ENCODE assay signal across 26 cellular contexts in the genomic region with DNA sequence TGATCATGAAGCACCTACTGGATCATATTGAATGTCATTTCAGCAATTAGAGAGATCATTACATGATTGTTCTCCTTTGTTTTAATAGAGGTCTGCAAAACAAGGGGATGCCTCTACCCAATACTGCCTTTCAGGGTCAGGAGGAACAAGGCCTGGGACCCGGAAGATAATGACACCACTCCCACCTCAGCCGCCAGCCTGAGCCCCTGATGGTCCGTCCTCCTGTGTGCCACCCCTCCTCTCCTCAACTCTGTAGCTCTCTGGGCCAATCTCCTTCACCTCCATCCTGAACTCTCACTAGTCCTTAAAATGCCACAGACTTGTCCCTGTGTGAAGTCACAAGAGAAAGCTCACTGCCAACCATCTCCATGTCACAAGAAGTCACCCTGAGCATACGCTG. TPM values are rescaled to one million over a fixed set of nuclear protein-coding genes. Genes with fewer than 3 reads are reported as not detected.
DNase-seq lines count a peak whose midpoint lies in the region; ATAC-seq, FAIRE-seq and TF ChIP-seq lines count a peak whose summit lies in the region.
"Had no signal": no experiment of that assay in that cellular context is flagged by ENCODE, and none has a peak within 500 bp of the region (broad histone marks: within the 10 kb centered on the region; RNA-seq: fewer than 3 reads in every experiment).

No MANE protein-coding gene starts in this region.

- WGBS in IMR-90 (ENCODE audit: extremely low coverage in 2 of 2, insufficient read length in 1 of 2), 2 experiments, result 100% methylated on average over 1 of the region's 4 CpGs; no CpG with 5 or more reads in 1 of the 2 experiments

- no peak overlapping the region for H4K8ac ChIP-seq in IMR-90 (ENCODE audit: low read depth in 2 of 2, low read length in 2 of 2)

- no peak for ATAC-seq in IMR-90 (ENCODE audit: low read depth)
- ATAC-seq in HG02623 (IDR thresholded peaks at IDR 0.05; ENCODE audit: unreplicated experiment), result no peak
- ATAC-seq: A549, GM23338 had no signal

- TF ChIP-seq CTCF in IMR-90 (conservative IDR thresholded peaks at IDR 0.05; ENCODE audit: low read depth, low read length) (no peak), chondrocyte (IDR thresholded peaks at IDR 0.05) (no peak), neural progenitor cell (IDR thresholded peaks at IDR 0.05) (no peak), Caco-2 (IDR thresholded peaks at IDR 0.05; ENCODE audit: insufficient read depth in 1 of 2, low read depth in 1 of 2, low read length in 1 of 2, severe bottlenecking in 1 of 2, unreplicated experiment in 1 of 2) (no peak)

- peaks cover 25% of the 10 kb centered on the region for H3K4me1 ChIP-seq in IMR-90 (ENCODE audit: control insufficient read depth, insufficient read depth, low read length)
- H3K4me1 ChIP-seq in neural progenitor cell, result peaks cover 8% of the 10 kb centered on the region
- peaks cover under 1% of the 10 kb centered on the region for H3K4me1 ChIP-seq in Caco-2
- H3K4me1 ChIP-seq: HAP-1 had no signal

- TF ChIP-seq POLR2A in IMR-90 (IDR thresholded peaks at IDR 0.05; ENCODE audit: low read depth, low read length), result no peak

- peak overlapping the region; percentile 77 for H3K27ac Mint-ChIP-seq in chondrocyte (ENCODE audit: unreplicated experiment)
- peak overlapping the region; percentile 22 for H3K27ac Mint-ChIP-seq in neural progenitor cell
- H3K27ac Mint-ChIP-seq in Caco-2 (ENCODE audit: unreplicated experiment), result no peak overlapping the region
- H3K27ac Mint-ChIP-seq: CD14-positive monocyte; CD4-positive, alpha-beta T cell; GM23338; HFFc6 had no signal

- POLR2A ChIA-PET in IMR-90 (lab: Charles Lee; ENCODE audit: unreplicated experiment), result no interaction called here
- POLR2A ChIA-PET in Caco-2 (lab: Charles Lee), result no interaction called here

- H3K79me1 ChIP-seq in IMR-90 (ENCODE audit: low read depth in 1 of 2, low read length in 2 of 2), result peaks cover 0 to 26% of the 10 kb centered on the region in 2 experiments; a peak in 2 of 4 replicates

- intact Hi-C loops in IMR-90 (cut with micrococcal nuclease) (loop anchor here (10.0 kb wide), 1 partner anchor 205 kb away; no protein-coding TSS in a partner anchor), Caco-2 (cut with micrococcal nuclease; ENCODE audit: unreplicated experiment) (no loop called here)

- H3K56ac ChIP-seq in IMR-90 (ENCODE audit: extremely low read depth, insufficient read depth, low read length), result no peak overlapping the region

- H2BK15ac ChIP-seq in IMR-90 (ENCODE audit: low read depth, low read length), result peak overlapping the region; percentile 81; the same call in 1 of the 3 replicates

- H3K4me1 Mint-ChIP-seq in chondrocyte (ENCODE audit: low read depth) (peaks cover 34% of the 10 kb centered on the region), neural progenitor cell (peaks cover 20% of the 10 kb centered on the region), Caco-2 (ENCODE audit: low read depth, unreplicated experiment) (no peaks in the 10 kb centered on the region)

- no peak overlapping the region for H2BK5ac ChIP-seq in IMR-90 (ENCODE audit: low read depth, low read length, poor library complexity, severe bottlenecking)

- peak overlapping the region; percentile 37; the same call in 1 of the 2 replicates for H4K91ac ChIP-seq in IMR-90 (ENCODE audit: insufficient read depth, low read depth, low read length)

- dilution Hi-C loops in IMR-90 (cut with HindIII; ENCODE audit: low sequenced_read_pairs, unreplicated experiment), result no loop called here

- no peak overlapping the region for H3K4me2 ChIP-seq in IMR-90 (ENCODE audit: low read depth, low read length)
- H3K4me2 ChIP-seq in neural progenitor cell, result no peak overlapping the region
- H3K4me2 ChIP-seq: A549, GM23338 had no signal

- H2AK9ac ChIP-seq in IMR-90 (replicated peaks; ENCODE audit: low read depth, low read length, poor library complexity), result no peak overlapping the region

- no peak for TF ChIP-seq RAD21 in IMR-90 (IDR thresholded peaks at IDR 0.05; ENCODE audit: low read length)

- H3K27me3 ChIP-seq in IMR-90 (ENCODE audit: control insufficient read depth, insufficient read depth, low read length), result no peaks in the 10 kb centered on the region
- H3K27me3 ChIP-seq in neural progenitor cell, result no peaks in the 10 kb centered on the region
- no peaks in the 10 kb centered on the region for H3K27me3 ChIP-seq in Caco-2 (replicated peaks; ENCODE audit: control insufficient read depth, insufficient read depth, low read length)
- H3K27me3 ChIP-seq: BE2C; BLaER1 treated with 17β-estradiol and CSF1 and Interleukin-3, amounts not matched to agents 10 nM and 100 nM had no signal

- H3K9me3 ChIP-seq in IMR-90 (ENCODE audit: control insufficient read depth, insufficient read depth, low read length) (no peaks in the 10 kb centered on the region), neural progenitor cell (ENCODE audit: low read depth) (no peaks in the 10 kb centered on the region), Caco-2 (no peaks in the 10 kb centered on the region)
- H3K9me3 ChIP-seq: A549, BE2C, HAP-1 had no signal

- no peak overlapping the region; the same call in 1 of the 2 replicates for H3K14ac ChIP-seq in IMR-90 (replicated peaks; ENCODE audit: low read depth, low read length)

- H4K20me1 ChIP-seq in IMR-90 (ENCODE audit: insufficient read depth, low read length) (no peaks in the 10 kb centered on the region), neural progenitor cell (ENCODE audit: low read depth) (no peaks in the 10 kb centered on the region)

- peak overlapping the region; percentile 11; the same call in 1 of the 2 replicates for H3K4ac ChIP-seq in IMR-90 (ENCODE audit: low read depth, low read length)

- peak overlapping the region; percentile 11; the same call in 1 of the 2 replicates for H2BK120ac ChIP-seq in IMR-90 (ENCODE audit: low read depth, low read length)

- no peaks in the 10 kb centered on the region for H3K79me2 ChIP-seq in neural progenitor cell (ENCODE audit: low read depth)

- H3K18ac ChIP-seq in IMR-90 (ENCODE audit: low read depth, low read length), result no peak overlapping the region

- H3K4me3 ChIP-seq in IMR-90 (ENCODE audit: insufficient read depth, low read depth, low read length) (no peak overlapping the region), neural progenitor cell (no peak overlapping the region), Caco-2 (ENCODE audit: low read depth, low read length) (no peak overlapping the region)
- H3K4me3 ChIP-seq: A549; BLaER1 treated with 17β-estradiol and CSF1 and Interleukin-3, amounts not matched to agents 10 nM and 100 nM; GM23338; HAP-1 had no signal

- DNase-seq in IMR-90, result no peak
- no peak for DNase-seq in chondrocyte (ENCODE audit: low spot score)
- no peak for DNase-seq in neural progenitor cell (ENCODE audit: low spot score)
- no peak for DNase-seq in urothelium cell line (ENCODE audit: low spot score)
- DNase-seq in Caco-2, result no peak
- DNase-seq in GOT3 (lab: John Stamatoyannopoulos, UW), result no peak
- DNase-seq: 8988T; ACHN; AML-193; BE2C; Calu3; CD4-positive, alpha-beta T cell; CD8-positive, alpha-beta memory T cell; DMS53; DMS79 treated with DMSO at 0.1 percent for 48 hours; GF-D8; HFFc6 had no signal

- BruUV-seq in IMR-90 (replicated peaks; lab: Mats Ljungman, UMichigan), result no TSS peak
- no TSS peak for BruUV-seq in Caco-2 (replicated peaks; lab: Mats Ljungman, UMichigan)

- no peak overlapping the region for H3K9ac ChIP-seq in IMR-90 (ENCODE audit: low read depth, low read length)
- H3K9ac ChIP-seq in neural progenitor cell, result no peak overlapping the region
- H3K9ac ChIP-seq: BLaER1 treated with 17β-estradiol and CSF1 and Interleukin-3, amounts not matched to agents 10 nM and 100 nM had no signal

- H3K36me3 Mint-ChIP-seq in chondrocyte (ENCODE audit: low read depth) (peaks cover 1% of the 10 kb centered on the region), neural progenitor cell (no peaks in the 10 kb centered on the region), Caco-2 (ENCODE audit: insufficient read depth, unreplicated experiment) (no peaks in the 10 kb centered on the region)
- H3K36me3 Mint-ChIP-seq: CD14-positive monocyte; CD8-positive, alpha-beta memory T cell had no signal

- peak overlapping the region; percentile 19; the same call in 1 of the 2 replicates for H2BK20ac ChIP-seq in IMR-90 (ENCODE audit: low read depth, low read length)

- no peaks in the 10 kb centered on the region for H3F3A ChIP-seq in neural progenitor cell (ENCODE audit: low read depth)

- H2AK5ac ChIP-seq in IMR-90 (ENCODE audit: low read depth, low read length), result peak overlapping the region; percentile 38; the same call in 1 of the 2 replicates

- H3K9me3 Mint-ChIP-seq in chondrocyte (ENCODE audit: low read depth) (no peaks in the 10 kb centered on the region), neural progenitor cell (no peaks in the 10 kb centered on the region), Caco-2 (ENCODE audit: unreplicated experiment) (no peaks in the 10 kb centered on the region)
- H3K9me3 Mint-ChIP-seq: CD4-positive, alpha-beta T cell; CD8-positive, alpha-beta memory T cell; GM23338; HFFc6 had no signal

- no peaks in the 10 kb centered on the region for H3K36me3 ChIP-seq in IMR-90 (ENCODE audit: control insufficient read depth, insufficient read depth, low read length)
- no peaks in the 10 kb centered on the region for H3K36me3 ChIP-seq in neural progenitor cell
- no peaks in the 10 kb centered on the region for H3K36me3 ChIP-seq in Caco-2 (ENCODE audit: control insufficient read depth, insufficient read depth, low read length)
- H3K36me3 ChIP-seq: BE2C; BLaER1 treated with 17β-estradiol and CSF1 and Interleukin-3, amounts not matched to agents 10 nM and 100 nM; HAP-1 had no signal

- no peaks in the 10 kb centered on the region for H3K27me3 Mint-ChIP-seq in chondrocyte (ENCODE audit: low read depth)
- H3K27me3 Mint-ChIP-seq in neural progenitor cell (ENCODE audit: insufficient read depth, low read depth), result no peaks in the 10 kb centered on the region
- no peaks in the 10 kb centered on the region for H3K27me3 Mint-ChIP-seq in Caco-2 (ENCODE audit: insufficient read depth, unreplicated experiment)
- H3K27me3 Mint-ChIP-seq: CD4-positive, alpha-beta T cell had no signal

- H3K27ac ChIP-seq in IMR-90 (ENCODE audit: insufficient read depth, low read length) (no peak overlapping the region), neural progenitor cell (no peak overlapping the region)
- H3K27ac ChIP-seq: BLaER1 treated with 17β-estradiol and CSF1 and Interleukin-3, amounts not matched to agents 10 nM and 100 nM had no signal

- in situ Hi-C loops in IMR-90 (cut with MboI; ENCODE audit: low sequenced_read_pairs), result no loop called here

- no peak overlapping the region for H4K5ac ChIP-seq in IMR-90 (ENCODE audit: low read depth, low read length)

- H2AFZ ChIP-seq in IMR-90 (replicated peaks; ENCODE audit: low read length, poor library complexity) (no peak overlapping the region), neural progenitor cell (replicated peaks) (no peak overlapping the region)
- H2AFZ ChIP-seq: GM23338 had no signal

- H3K23ac ChIP-seq in IMR-90 (ENCODE audit: low read depth, low read length), result no peak overlapping the region

- peak; percentile 27 for FAIRE-seq in urothelium cell line (lab: Jason Lieb, UNC)
- FAIRE-seq: A549, GM12891, GM18507, H54 had no signal

- H3K4me3 Mint-ChIP-seq in chondrocyte (ENCODE audit: unreplicated experiment) (no peak overlapping the region), neural progenitor cell (no peak overlapping the region), Caco-2 (ENCODE audit: unreplicated experiment) (no peak overlapping the region)
- H3K4me3 Mint-ChIP-seq: CD14-positive monocyte; CD4-positive, alpha-beta T cell; CD8-positive, alpha-beta memory T cell; GM23338; HFFc6 had no signal

- H3K9me1 ChIP-seq in IMR-90 (ENCODE audit: insufficient read depth, low read length), result peaks cover 31% of the 10 kb centered on the region

- CTCF ChIA-PET in IMR-90 (lab: Yijun Ruan, JAX) (interaction anchor here (0.5 kb wide), 1 partner anchor 8 kb away, joined by 4 read pairs; no protein-coding TSS in a partner anchor), Caco-2 (lab: Charles Lee) (no interaction called here)

RNA-seq across cellular contexts. Expression of gene KCNMA1, which starts 38.0 kb away (rescaled TPM):
- total RNA-seq in IMR-90 (2012; rRNA removed) (24.7 and 25.6 TPM in 2 replicates), chondrocyte (76.1 to 87.6 TPM (median 86.7 TPM) in 3 replicates), neural progenitor cell (ENCODE audit: low replicate concordance) (2.4 and 3.7 TPM in 2 replicates), Caco-2 (2022) (20.7 and 23.9 TPM in 2 replicates)
- polyA plus RNA-seq in IMR-90 (2012; rRNA removed), result 29.6 and 31.7 TPM in 2 replicates
- polyA plus RNA-seq in IMR-90 (2012; cell fraction: cytosol; rRNA removed), result 25.2 and 29.3 TPM in 2 replicates
- 39.9 and 48.3 TPM in 2 replicates for polyA plus RNA-seq in IMR-90 (2012; cell fraction: nucleus; rRNA removed; ENCODE audit: low replicate concordance)
- total RNA-seq: CD4-positive, alpha-beta T cell had no signal
- polyA plus RNA-seq: CD8-positive, alpha-beta memory T cell had no signal
